ENCODE assay signal across 28 cellular contexts in genomic region chr7:14236834-14237233, GRCh38.
"Had no signal": no experiment of that assay in that cellular context is flagged by ENCODE, and none has a peak within 500 bp of the region (broad histone marks: within the 10 kb centered on the region; RNA-seq: fewer than 3 reads in every experiment).

No MANE protein-coding gene starts in this region.

- H3K4me3 ChIP-seq: coronary artery, dorsolateral prefrontal cortex, heart right ventricle, left lung, lung, prostate gland, smooth muscle cell, stomach, thyroid gland, upper lobe of right lung had no signal

- H3K27me3 Mint-ChIP-seq: activated naive CD8-positive, alpha-beta T cell; brain; effector memory CD8-positive, alpha-beta T cell; naive B cell; stimulated activated naive B cell treated with anti-CD40 and anti-IgM and Interleukin-4, amounts not matched to agents 10 μg/mL and 1 μg/mL and 100 μg/mL, for 72 hours had no signal

- H3K4me3 Mint-ChIP-seq: activated naive CD8-positive, alpha-beta T cell; brain; effector memory CD8-positive, alpha-beta T cell; naive B cell; nephron progenitor cell; stimulated activated naive B cell treated with anti-CD40 and anti-IgM and Interleukin-4, amounts not matched to agents 10 μg/mL and 1 μg/mL and 100 μg/mL, for 72 hours; T-helper 1 cell treated with Interleukin-12 subunit alpha and Interleukin-12 subunit beta and Interleukin-4 antibody, amounts not matched to agents 30 μg/mL and 1 μg/mL, for 36 hours had no signal

- ATAC-seq: effector memory CD8-positive, alpha-beta T cell; heart right ventricle; left lung; stimulated activated naive B cell treated with anti-CD40 and anti-IgM and Interleukin-4, amounts not matched to agents 10 μg/mL and 1 μg/mL and 100 μg/mL, for 72 hours; upper lobe of right lung had no signal

- H3K27ac Mint-ChIP-seq: activated naive CD8-positive, alpha-beta T cell; brain; effector memory CD8-positive, alpha-beta T cell; naive B cell; nephron progenitor cell; stimulated activated naive B cell treated with anti-CD40 and anti-IgM and Interleukin-4, amounts not matched to agents 10 μg/mL and 1 μg/mL and 100 μg/mL, for 72 hours; T-helper 1 cell treated with Interleukin-12 subunit alpha and Interleukin-12 subunit beta and Interleukin-4 antibody, amounts not matched to agents 30 μg/mL and 1 μg/mL, for 36 hours had no signal

- H3K9me3 ChIP-seq: heart right ventricle, left lung, neutrophil, prostate gland, stomach, thyroid gland, upper lobe of right lung had no signal

- H3K4me1 Mint-ChIP-seq: brain; naive B cell; stimulated activated naive B cell treated with anti-CD40 and anti-IgM and Interleukin-4, amounts not matched to agents 10 μg/mL and 1 μg/mL and 100 μg/mL, for 72 hours had no signal

- H3K36me3 ChIP-seq: heart right ventricle, left lung, neutrophil, prostate gland, stomach, thyroid gland, upper lobe of right lung had no signal

- H3K4me2 ChIP-seq: smooth muscle cell had no signal

- H3K9me3 Mint-ChIP-seq: brain; effector memory CD8-positive, alpha-beta T cell; nephron progenitor cell; stimulated activated naive B cell treated with anti-CD40 and anti-IgM and Interleukin-4, amounts not matched to agents 10 μg/mL and 1 μg/mL and 100 μg/mL, for 72 hours; T-helper 1 cell treated with Interleukin-12 subunit alpha and Interleukin-12 subunit beta and Interleukin-4 antibody, amounts not matched to agents 30 μg/mL and 1 μg/mL, for 36 hours had no signal

- DNase-seq: activated CD4-positive, alpha-beta T cell treated with anti-CD3 and anti-CD28 coated beads for 48 hours; activated CD4-positive, alpha-beta T cell treated with anti-CD3 and anti-CD28 coated beads, Interleukin-2, amount 50 U/mL, for 48 hours; activated CD8-positive, alpha-beta memory T cell treated with anti-CD3 and anti-CD28 coated beads for 24 hours; activated effector memory CD4-positive, alpha-beta T cell treated with Interleukin-2 at 50 U/mL for 16 hours; activated naive CD4-positive, alpha-beta T cell treated with Interleukin-2 at 50 U/mL for 16 hours; anterior cingulate cortex; dorsolateral prefrontal cortex; effector memory CD8-positive, alpha-beta T cell; foreskin melanocyte; heart right ventricle; left lung; naive B cell; nephron progenitor cell; stimulated activated CD4-positive, alpha-beta T cell treated with anti-CD3 and anti-CD28 coated beads, Interleukin-1b, Interleukin-23, amount 100 ng/mL, for 48 hours; stimulated activated naive B cell treated with anti-CD40 and anti-IgM and Interleukin-4, amounts not matched to agents 10 μg/mL and 1 μg/mL and 100 μg/mL, for 72 hours; stomach; T-helper 9 cell; thyroid gland; upper lobe of right lung had no signal

- H3K27ac ChIP-seq: coronary artery, dorsolateral prefrontal cortex, heart right ventricle, left lung, neutrophil, prostate gland, stomach, thyroid gland, upper lobe of right lung, VCaP had no signal

- H3K27me3 ChIP-seq: dorsolateral prefrontal cortex, heart right ventricle, left lung, neutrophil, stomach, thyroid gland, upper lobe of right lung had no signal

- H3K36me3 Mint-ChIP-seq: activated naive CD8-positive, alpha-beta T cell; brain; naive B cell; stimulated activated naive B cell treated with anti-CD40 and anti-IgM and Interleukin-4, amounts not matched to agents 10 μg/mL and 1 μg/mL and 100 μg/mL, for 72 hours had no signal

- H3K4me1 ChIP-seq: heart right ventricle, left lung, prostate gland, stomach, thyroid gland, upper lobe of right lung had no signal
